ENCODE assay signal across 10 cellular contexts in genomic region chr3:114121996-114122709, GRCh38. TPM values are rescaled to one million over a fixed set of nuclear protein-coding genes. Genes with fewer than 3 reads are reported as not detected.
DNase-seq lines count a peak whose midpoint lies in the region; ATAC-seq and TF ChIP-seq lines count a peak whose summit lies in the region.
"Had no signal": no experiment of that assay in that cellular context is flagged by ENCODE, and none has a peak within 500 bp of the region (broad histone marks: within the 10 kb centered on the region; RNA-seq: fewer than 3 reads in every experiment).

No MANE protein-coding gene starts in this region.

- DNase-seq in HT1080 (ENCODE audit: low read depth) = peak; percentile 78
- DNase-seq in glomerular endothelial cell (ENCODE audit: extremely low read depth, low read depth, low spot score) = peak; percentile 82
- no peak for DNase-seq in gastrocnemius medialis
- no peak for DNase-seq in stimulated activated naive CD4-positive, alpha-beta T cell (lab: John Stamatoyannopoulos, UW)
- DNase-seq in T1000 (lab: John Stamatoyannopoulos, UW) = no peak
- DNase-seq in Peyer's patch = no peak
- DNase-seq: occipital lobe had no signal

- H3K36me3 ChIP-seq in gastrocnemius medialis (no peaks in the 10 kb centered on the region), Peyer's patch (no peaks in the 10 kb centered on the region)

- H3K4me3 ChIP-seq in gastrocnemius medialis (no peak overlapping the region), Peyer's patch (no peak overlapping the region)

- peak; percentile 78 for ATAC-seq in SK-N-SH treated with all-trans-retinoic acid at 6 μM for 48 hours
- peak; percentile 54 to 66 for ATAC-seq in gastrocnemius medialis
- no peak for ATAC-seq in GM21619 (IDR thresholded peaks at IDR 0.05; ENCODE audit: unreplicated experiment)
- ATAC-seq: Panc1 had no signal

- no peaks in the 10 kb centered on the region for H3K4me1 ChIP-seq in gastrocnemius medialis
- H3K4me1 ChIP-seq in Peyer's patch = no peaks in the 10 kb centered on the region

- H3K27ac ChIP-seq in gastrocnemius medialis = peak overlapping the region in 3 of 4 donors; percentile 51 to 71 (median 62)
- H3K27ac ChIP-seq in Peyer's patch = peak overlapping the region in 1 of 4 donors; percentile 1

- intact Hi-C loops in gastrocnemius medialis (cut with DNase I; ENCODE audit: low total_unique reads) = no loop called here

- no peak for TF ChIP-seq CTCF in gastrocnemius medialis (IDR thresholded peaks at IDR 0.05 in 4 of 5, conservative IDR thresholded peaks at IDR 0.05 in 1 of 5)
- no peak for TF ChIP-seq CTCF in Peyer's patch (IDR thresholded peaks at IDR 0.05)

- no peaks in the 10 kb centered on the region for H3K9me3 ChIP-seq in gastrocnemius medialis
- no peaks in the 10 kb centered on the region for H3K9me3 ChIP-seq in Peyer's patch

- in situ Hi-C loops in gastrocnemius medialis (cut with MboI; ENCODE audit: low sequenced_read_pairs in 4 of 4) = no loop called here

- H3K27me3 ChIP-seq in gastrocnemius medialis (no peaks in the 10 kb centered on the region), Peyer's patch (no peaks in the 10 kb centered on the region)

- no peak for TF ChIP-seq POLR2A in gastrocnemius medialis (IDR thresholded peaks at IDR 0.05)
- no peak for TF ChIP-seq POLR2A in Peyer's patch (IDR thresholded peaks at IDR 0.05)

TF ChIP-seq in SK-N-SH treated with all-trans-retinoic acid at 6 μM for 48 hours, 23 proteins besides CTCF, POLR2A, EP300 and RAD21:
- TF ChIP-seq SNAI2 (CRISPR knock-in tag; IDR thresholded peaks at IDR 0.05) (no peak), ZNF8 (CRISPR knock-in tag; IDR thresholded peaks at IDR 0.05) (no peak), GLIS3 (CRISPR knock-in tag; IDR thresholded peaks at IDR 0.05) (no peak), CREB5 (CRISPR knock-in tag; IDR thresholded peaks at IDR 0.05; ENCODE audit: low read depth) (no peak), PATZ1 (CRISPR knock-in tag; IDR thresholded peaks at IDR 0.05; ENCODE audit: borderline replicate concordance) (no peak), ZNF70 (CRISPR knock-in tag; IDR thresholded peaks at IDR 0.05) (no peak), TOX (CRISPR knock-in tag; IDR thresholded peaks at IDR 0.05; ENCODE audit: borderline replicate concordance) (no peak), ZFP30 (CRISPR knock-in tag; IDR thresholded peaks at IDR 0.05) (no peak), ZFP3 (CRISPR knock-in tag; IDR thresholded peaks at IDR 0.05) (no peak), CSRNP3 (CRISPR knock-in tag; IDR thresholded peaks at IDR 0.05) (no peak), OSR1 (CRISPR knock-in tag; IDR thresholded peaks at IDR 0.05) (no peak), ZC3H10 (CRISPR knock-in tag; IDR thresholded peaks at IDR 0.05) (no peak), PPARA (CRISPR knock-in tag; IDR thresholded peaks at IDR 0.05; ENCODE audit: borderline replicate concordance) (no peak), ESRRG (CRISPR knock-in tag; IDR thresholded peaks at IDR 0.05) (no peak), TCF4 (CRISPR knock-in tag; IDR thresholded peaks at IDR 0.05; ENCODE audit: borderline replicate concordance) (no peak), ISL1 (CRISPR knock-in tag; IDR thresholded peaks at IDR 0.05) (no peak)

RNA-seq across cellular contexts. Expression of gene DRD3, which starts 56.7 kb away (rescaled TPM):
- not detected in 2 replicates for total RNA-seq in HT1080 (2014; rRNA removed; shearing (Covaris generic))
- polyA plus RNA-seq in HT1080 (2015; cell fraction: cytosol; rRNA removed) = not detected in 2 replicates
- not detected in 2 replicates for polyA plus RNA-seq in HT1080 (2015; cell fraction: nucleus; rRNA removed)
- not detected in 2 replicates for total RNA-seq in glomerular endothelial cell
- not detected for total RNA-seq in gastrocnemius medialis
- not detected for total RNA-seq in Peyer's patch
- total RNA-seq: occipital lobe had no signal

Comparison
In these comparisons a context has a peak if more than half of its experiments do, and no peak if none do; other contexts are left out.
1. DNase-seq: peak in HT1080 (single experiment) and glomerular endothelial cell (single experiment); none in gastrocnemius medialis (0 of 2), stimulated activated naive CD4-positive, alpha-beta T cell (0 of 6), T1000 (single experiment) and Peyer's patch (0 of 3).